ENCODE assay signal across 10 cellular contexts in the genomic region with DNA sequence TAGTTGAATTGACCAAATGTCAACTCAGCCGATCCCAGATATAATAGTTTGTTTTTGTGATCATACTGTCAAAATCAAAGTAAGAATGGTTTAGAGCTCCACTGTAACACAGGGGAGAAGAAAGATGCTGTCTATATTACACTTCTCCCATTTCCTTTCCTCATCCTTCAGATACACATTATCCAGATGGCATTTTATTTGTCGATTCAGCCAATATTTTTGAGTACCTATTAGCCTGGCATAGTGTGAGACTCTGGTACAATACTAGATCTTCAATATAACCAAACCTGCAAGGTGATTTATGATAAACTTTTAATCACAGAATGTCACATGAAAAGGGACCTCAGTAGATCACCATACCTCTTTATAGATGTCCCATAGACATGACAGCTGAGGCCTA. TPM values are rescaled to one million over a fixed set of nuclear protein-coding genes. Genes with fewer than 3 reads are reported as not detected.
DNase-seq lines count a peak whose midpoint lies in the region; ATAC-seq and TF ChIP-seq lines count a peak whose summit lies in the region.
"Had no signal": no experiment of that assay in that cellular context is flagged by ENCODE, and none has a peak within 500 bp of the region (broad histone marks: within the 10 kb centered on the region; RNA-seq: fewer than 3 reads in every experiment).

No MANE protein-coding gene starts in this region.

- RAD21 ChIA-PET in HCT116 (lab: Charles Lee; ENCODE audit: low non-redundant PET in 1 of 2, low total read pairs in 2 of 2, uncharacterized antibody in 2 of 2, unreplicated experiment in 2 of 2), result no interaction called here

- no peak for TF ChIP-seq POLR2A in HCT116 (IDR thresholded peaks at IDR 0.05; ENCODE audit: borderline replicate concordance, extremely low read depth, insufficient read depth, insufficient read length)

- TF ChIP-seq CTCF in HCT116 (IDR thresholded peaks at IDR 0.05 in 2 of 3, conservative IDR thresholded peaks at IDR 0.05 in 1 of 3; ENCODE audit: borderline replicate concordance in 1 of 3, insufficient read depth in 1 of 3, low read depth in 2 of 3, low read length in 2 of 3), result no peak

- 0 out of 2 replicates have a peak, but pooled peaks cover 7% of the 10 kb centered on the region for H3K36me3 ChIP-seq in ACC112 (ENCODE audit: insufficient read depth, low read length)
- no peaks in the 10 kb centered on the region; a peak in 1 of 4 replicates for H3K36me3 ChIP-seq in HCT116 (ENCODE audit: control insufficient read depth in 1 of 2, insufficient read depth in 2 of 2, low read length in 2 of 2)
- H3K36me3 ChIP-seq in adipocyte (ENCODE audit: control insufficient read depth, insufficient read depth, low read length, severe bottlenecking), result peaks cover 10% of the 10 kb centered on the region
- H3K36me3 ChIP-seq in muscle layer of colon (ENCODE audit: insufficient read depth, low read length), result peaks cover under 1% of the 10 kb centered on the region

- no peaks in the 10 kb centered on the region for H4K20me1 ChIP-seq in HCT116 (ENCODE audit: insufficient read depth)

- DNase-seq in HCT116 (ENCODE audit: low read depth, low spot score) (no peak), adipocyte (ENCODE audit: low read depth) (no peak), substantia nigra (lab: John Stamatoyannopoulos, UW) (no peak)
- DNase-seq in stimulated activated CD4-positive, alpha-beta T cell treated with anti-CD3 and anti-CD28 coated beads, Interleukin-15, amount 100 ng/mL, for 24 hours, result no peak
- DNase-seq in activated CD4-positive, alpha-beta T cell treated with anti-CD3 and anti-CD28 coated beads, Interleukin-2, amount 50 U/mL, for 4 hours, result no peak
- DNase-seq: effector CD8-positive, alpha-beta T cell had no signal

- peak overlapping the region; percentile 78 for H3K4me2 ChIP-seq in HCT116 (ENCODE audit: low read length)

- ATAC-seq in HCT116 (no peak), HG03159 (IDR thresholded peaks at IDR 0.05; ENCODE audit: unreplicated experiment) (no peak)

- H3K9me3 ChIP-seq in HCT116 (ENCODE audit: control insufficient read depth in 1 of 2, insufficient read depth in 1 of 2, low read depth in 1 of 2, low read length in 2 of 2) (no peaks in the 10 kb centered on the region), adipocyte (ENCODE audit: control insufficient read depth, low read length) (no peaks in the 10 kb centered on the region), muscle layer of colon (ENCODE audit: low read length) (no peaks in the 10 kb centered on the region)
- H3K9me3 ChIP-seq: Peyer's patch had no signal

- 0 out of 2 replicates have a peak, but pooled peaks have one; percentile 3 for TF ChIP-seq RAD21 in HCT116 (IDR thresholded peaks at IDR 0.05; ENCODE audit: low read depth)

- intact Hi-C loops in HCT116 (cut with micrococcal nuclease), result no loop called here

- H3K9ac ChIP-seq in HCT116 (ENCODE audit: low read length) (no peak overlapping the region), adipocyte (ENCODE audit: low read length) (peak overlapping the region; percentile 90), muscle layer of colon (ENCODE audit: low read length) (peak overlapping the region; percentile 39)

- H2AFZ ChIP-seq in ACC112 (ENCODE audit: low read length, unreplicated experiment) (no peak overlapping the region), HCT116 (ENCODE audit: low read depth, low read length, poor library complexity, severe bottlenecking) (no peak overlapping the region)

- POLR2A ChIA-PET in HCT116 (lab: Charles Lee), result no interaction called here

- H3K27me3 ChIP-seq in ACC112 (ENCODE audit: insufficient read depth, low read length), result no peaks in the 10 kb centered on the region
- H3K27me3 ChIP-seq in HCT116 (ENCODE audit: insufficient read depth, low read length), result no peaks in the 10 kb centered on the region
- H3K27me3 ChIP-seq in adipocyte (replicated peaks; ENCODE audit: control insufficient read depth, insufficient read depth, low read length), result no peaks in the 10 kb centered on the region
- no peaks in the 10 kb centered on the region for H3K27me3 ChIP-seq in muscle layer of colon (ENCODE audit: control insufficient read depth in 1 of 2, insufficient read depth in 2 of 2, low read length in 2 of 2)
- H3K27me3 ChIP-seq: Peyer's patch had no signal

- H3K27ac ChIP-seq in ACC112 (ENCODE audit: low read depth, low read length) (no peak overlapping the region), HCT116 (ENCODE audit: low read depth, low read length) (no peak overlapping the region), muscle layer of colon (ENCODE audit: low read depth, low read length) (peak overlapping the region; percentile 95), substantia nigra (ENCODE audit: low read depth, low read length, poor library complexity, severe bottlenecking) (no peak overlapping the region)

- peaks cover 47% of the 10 kb centered on the region for H3K79me2 ChIP-seq in ACC112 (ENCODE audit: control insufficient read depth, insufficient read depth, low read length, unreplicated experiment)
- peaks cover 39% of the 10 kb centered on the region for H3K79me2 ChIP-seq in HCT116 (ENCODE audit: insufficient read depth, low read length)

- CTCF ChIA-PET in HCT116 (lab: Charles Lee), result no interaction called here

- TSS peak; percentile 39 for BruUV-seq in HCT116 (replicated peaks; lab: Mats Ljungman, UMichigan)

- peaks cover 22% of the 10 kb centered on the region for H3K4me1 ChIP-seq in ACC112 (ENCODE audit: control insufficient read depth, insufficient read depth, low read length, unreplicated experiment)
- peaks cover 10 to 28% of the 10 kb centered on the region in 2 experiments; a peak in 3 of 4 replicates for H3K4me1 ChIP-seq in HCT116 (ENCODE audit: control insufficient read depth in 1 of 2, insufficient read depth in 2 of 2, low read length in 2 of 2)
- H3K4me1 ChIP-seq in adipocyte (ENCODE audit: control insufficient read depth, insufficient read depth, low read length), result peaks cover 41% of the 10 kb centered on the region
- peaks cover 37% of the 10 kb centered on the region for H3K4me1 ChIP-seq in muscle layer of colon (ENCODE audit: insufficient read depth, low read length)

- H3K9me2 ChIP-seq in HCT116 (ENCODE audit: insufficient read depth), result no peaks in the 10 kb centered on the region

- H3K4me3 ChIP-seq in ACC112 (ENCODE audit: low read depth, low read length) (peak overlapping the region; percentile 86), HCT116 (replicated peaks in 1 of 2; ENCODE audit: low read depth in 1 of 2, low read length in 2 of 2) (peak overlapping the region in 1 of 2 experiments; percentile 84; a peak in 1 of 4 replicates), adipocyte (ENCODE audit: low read length) (peak overlapping the region; percentile 97), muscle layer of colon (ENCODE audit: low read depth in 1 of 2, low read length in 2 of 2) (peak overlapping the region in 1 of 2 donors; percentile 99)

TF ChIP-seq in HCT116, 20 proteins besides CTCF, POLR2A, EP300 and RAD21:
- TF ChIP-seq TCF7L2 (IDR thresholded peaks at IDR 0.05; ENCODE audit: borderline replicate concordance, extremely low read depth, insufficient read depth, insufficient read length) (no peak), ZNF274 (IDR thresholded peaks at IDR 0.05; ENCODE audit: low read depth, low read length) (no peak), EZH2 (IDR thresholded peaks at IDR 0.05) (no peak), ELF1 (IDR thresholded peaks at IDR 0.05; ENCODE audit: borderline replicate concordance, low read depth) (no peak)
- TF ChIP-seq, protein P1, sequence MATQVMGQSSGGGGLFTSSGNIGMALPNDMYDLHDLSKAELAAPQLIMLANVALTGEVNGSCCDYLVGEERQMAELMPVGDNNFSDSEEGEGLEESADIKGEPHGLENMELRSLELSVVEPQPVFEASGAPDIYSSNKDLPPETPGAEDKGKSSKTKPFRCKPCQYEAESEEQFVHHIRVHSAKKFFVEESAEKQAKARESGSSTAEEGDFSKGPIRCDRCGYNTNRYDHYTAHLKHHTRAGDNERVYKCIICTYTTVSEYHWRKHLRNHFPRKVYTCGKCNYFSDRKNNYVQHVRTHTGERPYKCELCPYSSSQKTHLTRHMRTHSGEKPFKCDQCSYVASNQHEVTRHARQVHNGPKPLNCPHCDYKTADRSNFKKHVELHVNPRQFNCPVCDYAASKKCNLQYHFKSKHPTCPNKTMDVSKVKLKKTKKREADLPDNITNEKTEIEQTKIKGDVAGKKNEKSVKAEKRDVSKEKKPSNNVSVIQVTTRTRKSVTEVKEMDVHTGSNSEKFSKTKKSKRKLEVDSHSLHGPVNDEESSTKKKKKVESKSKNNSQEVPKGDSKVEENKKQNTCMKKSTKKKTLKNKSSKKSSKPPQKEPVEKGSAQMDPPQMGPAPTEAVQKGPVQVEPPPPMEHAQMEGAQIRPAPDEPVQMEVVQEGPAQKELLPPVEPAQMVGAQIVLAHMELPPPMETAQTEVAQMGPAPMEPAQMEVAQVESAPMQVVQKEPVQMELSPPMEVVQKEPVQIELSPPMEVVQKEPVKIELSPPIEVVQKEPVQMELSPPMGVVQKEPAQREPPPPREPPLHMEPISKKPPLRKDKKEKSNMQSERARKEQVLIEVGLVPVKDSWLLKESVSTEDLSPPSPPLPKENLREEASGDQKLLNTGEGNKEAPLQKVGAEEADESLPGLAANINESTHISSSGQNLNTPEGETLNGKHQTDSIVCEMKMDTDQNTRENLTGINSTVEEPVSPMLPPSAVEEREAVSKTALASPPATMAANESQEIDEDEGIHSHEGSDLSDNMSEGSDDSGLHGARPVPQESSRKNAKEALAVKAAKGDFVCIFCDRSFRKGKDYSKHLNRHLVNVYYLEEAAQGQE (IDR thresholded peaks at IDR 0.05; ENCODE audit: low read depth), result no peak
- TF ChIP-seq, protein P2, sequence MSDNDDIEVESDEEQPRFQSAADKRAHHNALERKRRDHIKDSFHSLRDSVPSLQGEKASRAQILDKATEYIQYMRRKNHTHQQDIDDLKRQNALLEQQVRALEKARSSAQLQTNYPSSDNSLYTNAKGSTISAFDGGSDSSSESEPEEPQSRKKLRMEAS (IDR thresholded peaks at IDR 0.05), result no peak
TF ChIP-seq in HCT116: peak in this region for 0.

RNA-seq across cellular contexts. Expression of a gene that starts 1.7 kb away (rescaled TPM):
- total RNA-seq in HCT116 (2021; ENCODE audit: unreplicated experiment), result 71.0 TPM
- polyA plus RNA-seq in HCT116 (2012), result 32.8 and 36.0 TPM in 2 replicates

RNA-seq across cellular contexts. Expression of a gene that starts 5.2 kb away (rescaled TPM):
- total RNA-seq in HCT116 (2021; ENCODE audit: unreplicated experiment), result 10.7 TPM
- 3.2 and 4.2 TPM in 2 replicates for polyA plus RNA-seq in HCT116 (2012)
